8 cellular contexts compared by ENCODE assay signal in genomic region chr15:23687143-23687470, GRCh38. TPM values are rescaled to one million over a fixed set of nuclear protein-coding genes. Genes with fewer than 3 reads are reported as not detected.
DNase-seq lines count a peak whose midpoint lies in the region; ATAC-seq, FAIRE-seq and TF ChIP-seq lines count a peak whose summit lies in the region.

NDN (minus strand) TSS chr15:23687305; CDS start chr15:23687217, 88 bp downstream.

- H3K27ac ChIP-seq in esophagus muscularis mucosa (replicated peaks in 1 of 4) (peak within 1 kb of the TSS in 3 of 4 donors; percentile 1 to 62 (median 43)), mucosa of rectum (ENCODE audit: low read depth in 2 of 2, low read length in 2 of 2) (no peak within 1 kb of the TSS)

- H3K9me3 ChIP-seq in MG63 (no peaks in the 10 kb centered on the region), esophagus muscularis mucosa (no peaks in the 10 kb centered on the region), mucosa of rectum (ENCODE audit: control insufficient read depth in 2 of 2, low read length in 2 of 2) (no peaks in the 10 kb centered on the region)

- H3K36me3 ChIP-seq in MG63 = no peaks in the 10 kb centered on the region
- no peaks in the 10 kb centered on the region for H3K36me3 ChIP-seq in esophagus muscularis mucosa
- no peaks in the 10 kb centered on the region for H3K36me3 ChIP-seq in mucosa of rectum (ENCODE audit: control insufficient read depth in 2 of 2, insufficient read depth in 2 of 2, low read length in 2 of 2)

- H3K27me3 ChIP-seq in MG63 = no peaks in the 10 kb centered on the region; the same call in 1 of the 2 replicates
- H3K27me3 ChIP-seq in esophagus muscularis mucosa = peaks cover 0 to 5% (median 0%) of the 10 kb centered on the region in 4 donors
- H3K27me3 ChIP-seq in mucosa of rectum (ENCODE audit: control insufficient read depth in 2 of 2, insufficient read depth in 2 of 2, low read length in 2 of 2) = no peaks in the 10 kb centered on the region

- peak; percentile 96 for FAIRE-seq in urothelium cell line (lab: Jason Lieb, UNC)

- CTCF ChIA-PET in AG04449 (lab: Yijun Ruan, JAX) = no interaction called here

- intact Hi-C loops in esophagus muscularis mucosa (cut with DNase I) = no loop called here

- no peak for TF ChIP-seq POLR2A in esophagus muscularis mucosa (IDR thresholded peaks at IDR 0.05; ENCODE audit: low read depth)

- H3K4me1 ChIP-seq in esophagus muscularis mucosa (peaks cover 0 to 15% (median 7%) of the 10 kb centered on the region in 4 donors), mucosa of rectum (ENCODE audit: control insufficient read depth in 2 of 2, insufficient read depth in 2 of 2, low read length in 2 of 2) (no peaks in the 10 kb centered on the region)

- POLR2A ChIA-PET in AG04449 (lab: Yijun Ruan, JAX) = no interaction called here

- H3K9ac ChIP-seq in mucosa of rectum (ENCODE audit: low read depth in 1 of 2, low read length in 2 of 2) = peak within 1 kb of the TSS; percentile 24 to 60

- no peak for TF ChIP-seq CTCF in AG04449 (IDR thresholded peaks at IDR 0.05; ENCODE audit: insufficient read depth, low read length, missing control alignments)
- no peak for TF ChIP-seq CTCF in esophagus muscularis mucosa (IDR thresholded peaks at IDR 0.05)

- TF ChIP-seq EP300 in esophagus muscularis mucosa (IDR thresholded peaks at IDR 0.05) = no peak

- DNase-seq in AG04449 (ENCODE audit: low read depth, low spot score) (no peak), MG63 (peak; percentile 26), esophagus muscularis mucosa (ENCODE audit: extremely low spot score) (no peak), urothelium cell line (ENCODE audit: low spot score) (peak; percentile 94), NCI-H345 (lab: John Stamatoyannopoulos, UW) (no peak)

- H3K4me3 ChIP-seq in AG04449 (ENCODE audit: low read depth, low read length) = peak within 1 kb of the TSS; percentile 63
- peak within 1 kb of the TSS; percentile 37 for H3K4me3 ChIP-seq in MG63
- H3K4me3 ChIP-seq in esophagus muscularis mucosa = peak within 1 kb of the TSS; percentile 54 to 67 (median 58)
- peak within 1 kb of the TSS; percentile 72 to 73 for H3K4me3 ChIP-seq in mucosa of rectum (ENCODE audit: low read length in 2 of 2)

- 15% methylated on average over 5 of the region's 38 CpGs for WGBS in esophagus muscularis mucosa

- ATAC-seq in GM18867 (IDR thresholded peaks at IDR 0.05; ENCODE audit: unreplicated experiment) = no peak
- ATAC-seq in HG03565 (IDR thresholded peaks at IDR 0.05; ENCODE audit: unreplicated experiment) = no peak

RNA-seq across cellular contexts. Expression of gene NDN, which starts in this region (rescaled TPM):
- 42.0 and 43.3 TPM in 2 replicates for total RNA-seq in MG63 (2014; rRNA removed; shearing (Covaris generic); ENCODE audit: low replicate concordance)
- total RNA-seq in esophagus muscularis mucosa = 10 to 100 TPM; 40.7 to 93.4 (median 75.4) TPM

Comparison
In these comparisons a context has a peak if more than half of its experiments do, and no peak if none do; other contexts are left out.
1. DNase-seq: peak in MG63 (single experiment) and urothelium cell line (single experiment); none in AG04449 (single experiment), esophagus muscularis mucosa (single experiment) and NCI-H345 (single experiment).
2. H3K27ac ChIP-seq: peak in esophagus muscularis mucosa (3 of 4); none in mucosa of rectum (0 of 2).
3. Peak in every context shown above with its lines, with median percentiles within 50 percentile points of each other: H3K4me3 ChIP-seq.